18 cellular contexts compared by ENCODE assay signal in genomic region chrX:103565752-103566151, GRCh38. TPM values are rescaled to one million over a fixed set of nuclear protein-coding genes. Genes with fewer than 3 reads are reported as not detected.
A peak's percentile ranks its signal among the peaks of the same experiment; 100 is the strongest.
DNase-seq lines count a peak whose midpoint lies in the region; ATAC-seq and TF ChIP-seq lines count a peak whose summit lies in the region.
"Had no signal": no experiment of that assay in that cellular context is flagged by ENCODE, and none has a peak within 500 bp of the region (broad histone marks: within the 10 kb centered on the region; RNA-seq: fewer than 3 reads in every experiment).

No MANE protein-coding gene starts in this region.

- H3K4me1 ChIP-seq in RWPE2 (ENCODE audit: insufficient read depth, poor library complexity, severe bottlenecking) = no peaks in the 10 kb centered on the region
- H3K4me1 ChIP-seq: pancreas had no signal

- H3K27ac Mint-ChIP-seq in HFFc6 = no peak overlapping the region; the same call in 1 of the 2 replicates
- no peak overlapping the region for H3K27ac Mint-ChIP-seq in activated naive CD8-positive, alpha-beta T cell treated with anti-CD3 and anti-CD28 coated beads for 36 hours
- no peak overlapping the region for H3K27ac Mint-ChIP-seq in endothelial cell (ENCODE audit: unreplicated experiment)
- H3K27ac Mint-ChIP-seq: CD4-positive, alpha-beta T cell; dendritic cell treated with granulocyte-macrophage colony-stimulating factor and Interleukin-4, amounts not matched to agents 40 ng/mL and 50 ng/mL, for 4 days had no signal

- peak; percentile 20 for DNase-seq in Daoy (ENCODE audit: low read depth)
- DNase-seq in HFFc6 = peak; percentile 78
- DNase-seq in RWPE2 (ENCODE audit: low spot score) = no peak
- peak; percentile 73 for DNase-seq in foreskin melanocyte
- DNase-seq in GM10248 (ENCODE audit: extremely low spot score) = no peak
- DNase-seq in activated naive CD8-positive, alpha-beta T cell treated with anti-CD3 and anti-CD28 coated beads for 36 hours = no peak
- DNase-seq in endothelial cell (ENCODE audit: low spot score) = no peak
- DNase-seq in SIG-M5 treated with dmso at 0.1 percent for 504 hours (lab: John Stamatoyannopoulos, UW; ENCODE audit: unreplicated experiment) = no peak
- DNase-seq: activated CD4-positive, alpha-beta T cell treated with anti-CD3 and anti-CD28 coated beads, Interleukin-2, amount 50 U/mL, for 4 hours; activated effector memory CD4-positive, alpha-beta T cell treated with anti-CD3 and anti-CD28 coated beads, Interleukin-2, amount 50 U/mL, for 16 hours; CD4-positive, alpha-beta T cell; glutamatergic neuron; NCI-H1436; NK-92 treated with Interleukin-12 subunit alpha and Interleukin-12 subunit beta, amount 100 ng/mL, for 24 hours; pancreas; stimulated activated CD4-positive, alpha-beta T cell treated with anti-CD3 and anti-CD28 coated beads, Interleukin-2, amount 100 ng/mL, for 24 hours; stimulated activated naive CD4-positive, alpha-beta T cell had no signal

- no peak overlapping the region for H3K4me3 ChIP-seq in RWPE2 (ENCODE audit: severe bottlenecking)
- H3K4me3 ChIP-seq: pancreas had no signal

- H3K9me3 Mint-ChIP-seq in HFFc6 (no peaks in the 10 kb centered on the region), endothelial cell (ENCODE audit: unreplicated experiment) (no peaks in the 10 kb centered on the region)
- no peaks in the 10 kb centered on the region for H3K9me3 Mint-ChIP-seq in activated naive CD8-positive, alpha-beta T cell treated with anti-CD3 and anti-CD28 coated beads for 36 hours
- H3K9me3 Mint-ChIP-seq: CD4-positive, alpha-beta T cell; dendritic cell treated with granulocyte-macrophage colony-stimulating factor and Interleukin-4, amounts not matched to agents 40 ng/mL and 50 ng/mL, for 4 days had no signal

- H3K27me3 Mint-ChIP-seq in HFFc6 (ENCODE audit: insufficient read depth) = no peaks in the 10 kb centered on the region; the same call in 1 of the 2 replicates
- H3K27me3 Mint-ChIP-seq in activated naive CD8-positive, alpha-beta T cell treated with anti-CD3 and anti-CD28 coated beads for 36 hours = no peaks in the 10 kb centered on the region
- H3K27me3 Mint-ChIP-seq in endothelial cell (ENCODE audit: unreplicated experiment) = no peaks in the 10 kb centered on the region
- H3K27me3 Mint-ChIP-seq: dendritic cell treated with granulocyte-macrophage colony-stimulating factor and Interleukin-4, amounts not matched to agents 40 ng/mL and 50 ng/mL, for 4 days had no signal

- no peak for TF ChIP-seq CTCF in HFFc6 (IDR thresholded peaks at IDR 0.05)
- no peak for TF ChIP-seq CTCF in RWPE2 (IDR thresholded peaks at IDR 0.05; ENCODE audit: poor library complexity, severe bottlenecking)
- no peak for TF ChIP-seq CTCF in GM10248 (IDR thresholded peaks at IDR 0.05; ENCODE audit: control extremely low read depth, extremely low read depth, low read depth, missing control alignments)
- no peak for TF ChIP-seq CTCF in endothelial cell (IDR thresholded peaks at IDR 0.05; ENCODE audit: unreplicated experiment)

- no peaks in the 10 kb centered on the region for H3K9me3 ChIP-seq in RWPE2 (ENCODE audit: severe bottlenecking)
- H3K9me3 ChIP-seq: pancreas had no signal

- H3K27me3 ChIP-seq in RWPE2 (ENCODE audit: insufficient read depth, poor library complexity, severe bottlenecking) = no peaks in the 10 kb centered on the region

- H3K4me1 Mint-ChIP-seq in HFFc6 (ENCODE audit: low read depth) (peaks cover 21% of the 10 kb centered on the region), endothelial cell (ENCODE audit: unreplicated experiment) (no peaks in the 10 kb centered on the region)
- H3K4me1 Mint-ChIP-seq in activated naive CD8-positive, alpha-beta T cell treated with anti-CD3 and anti-CD28 coated beads for 36 hours = no peaks in the 10 kb centered on the region

- H3K4me3 Mint-ChIP-seq in HFFc6 (no peak overlapping the region; the same call in 1 of the 2 replicates), endothelial cell (ENCODE audit: unreplicated experiment) (no peak overlapping the region)
- no peak overlapping the region for H3K4me3 Mint-ChIP-seq in activated naive CD8-positive, alpha-beta T cell treated with anti-CD3 and anti-CD28 coated beads for 36 hours
- H3K4me3 Mint-ChIP-seq: CD4-positive, alpha-beta T cell; dendritic cell treated with granulocyte-macrophage colony-stimulating factor and Interleukin-4, amounts not matched to agents 40 ng/mL and 50 ng/mL, for 4 days had no signal

- H3K36me3 ChIP-seq in RWPE2 (ENCODE audit: low read depth) = no peaks in the 10 kb centered on the region
- H3K36me3 ChIP-seq: pancreas had no signal

- H3K27ac ChIP-seq in RWPE2 (ENCODE audit: poor library complexity, severe bottlenecking) = no peak overlapping the region
- H3K27ac ChIP-seq: pancreas had no signal

- 0 out of 2 replicates have a peak, but pooled peaks cover 3% of the 10 kb centered on the region for H3K36me3 Mint-ChIP-seq in HFFc6 (ENCODE audit: low read depth)
- H3K36me3 Mint-ChIP-seq in activated naive CD8-positive, alpha-beta T cell treated with anti-CD3 and anti-CD28 coated beads for 36 hours = no peaks in the 10 kb centered on the region
- no peaks in the 10 kb centered on the region for H3K36me3 Mint-ChIP-seq in endothelial cell (ENCODE audit: low read depth, unreplicated experiment)

- POLR2A ChIA-PET in GM10248 (lab: Yijun Ruan, JAX) = no interaction called here

- CTCF ChIA-PET in GM10248 (lab: Yijun Ruan, JAX) = no interaction called here

- peak; percentile 78 for ATAC-seq in RWPE2 (ENCODE audit: low read depth)
- ATAC-seq: pancreas had no signal

RNA-seq across cellular contexts. Expression of gene TCEAL4, which starts 19.6 kb away (rescaled TPM):
- 33.3 and 35.2 TPM in 2 replicates for total RNA-seq in Daoy (2014; rRNA removed; shearing (Covaris generic))
- total RNA-seq in HFFc6 (2021; fragmentation: NEBNext Ultra II Directional; extraction: Animal tissue kit (Norgen Biotek cat#: 25700)) = 100 to 1,000 TPM in 5 of 6 experiments, 10 to 100 TPM in 1; 92.4 to 119 (median 118) TPM
- 10 to 100 TPM; 14.8 to 17.4 TPM for total RNA-seq in activated naive CD8-positive, alpha-beta T cell treated with anti-CD3 and anti-CD28 coated beads for 36 hours
- 95.5 TPM for total RNA-seq in endothelial cell (ENCODE audit: unreplicated experiment)

RNA-seq across cellular contexts. Expression of gene TCEAL3, which starts 42.0 kb away (rescaled TPM):
- 4.7 and 16.4 TPM in 2 replicates for total RNA-seq in Daoy (2014; rRNA removed; shearing (Covaris generic))
- total RNA-seq in HFFc6 (2021; fragmentation: NEBNext Ultra II Directional; extraction: Animal tissue kit (Norgen Biotek cat#: 25700)) = 10 to 100 TPM; 54.3 to 75.5 (median 62.7) TPM
- total RNA-seq in activated naive CD8-positive, alpha-beta T cell treated with anti-CD3 and anti-CD28 coated beads for 36 hours = 1 to 10 TPM; 8.5 to 8.7 TPM
- total RNA-seq in endothelial cell (ENCODE audit: unreplicated experiment) = 12.2 TPM

RNA-seq across cellular contexts. Expression of gene RAB40A, which starts 46.5 kb away (rescaled TPM):
- 0.11 TPM in 1 of 2 replicates, not detected in the other for total RNA-seq in Daoy (2014; rRNA removed; shearing (Covaris generic))
- total RNA-seq in HFFc6 (2021; fragmentation: NEBNext Ultra II Directional; extraction: Animal tissue kit (Norgen Biotek cat#: 25700)) = under 1 TPM in 4 of 6 experiments, not detected in 2; 0.11 to 0.15 (median 0.13) TPM
- total RNA-seq in activated naive CD8-positive, alpha-beta T cell treated with anti-CD3 and anti-CD28 coated beads for 36 hours = under 1 TPM; 0.14 to 0.20 TPM
- total RNA-seq in endothelial cell (ENCODE audit: unreplicated experiment) = 0.36 TPM

Comparison
In these comparisons a context has a peak if more than half of its experiments do, and no peak if none do; other contexts are left out.
1. DNase-seq: peak in Daoy (single experiment), HFFc6 (single experiment) and foreskin melanocyte (single experiment); none in RWPE2 (single experiment), GM10248 (single experiment), activated naive CD8-positive, alpha-beta T cell treated with anti-CD3 and anti-CD28 coated beads for 36 hours (single experiment), endothelial cell (single experiment) and SIG-M5 treated with dmso at 0.1 percent for 504 hours (single experiment).